ENCODE assay signal across 13 cellular contexts in genomic region chr1:178650950-178651461, GRCh38.
DNase-seq lines count a peak whose midpoint lies in the region; ATAC-seq and TF ChIP-seq lines count a peak whose summit lies in the region.
"Had no signal": no experiment of that assay in that cellular context is flagged by ENCODE, and none has a peak within 500 bp of the region (broad histone marks: within the 10 kb centered on the region; RNA-seq: fewer than 3 reads in every experiment).

No MANE protein-coding gene starts in this region.

- peaks cover 77% of the 10 kb centered on the region for H3K4me1 Mint-ChIP-seq in HFFc6 (ENCODE audit: low read depth)
- no peaks in the 10 kb centered on the region for H3K4me1 Mint-ChIP-seq in activated CD4-positive, alpha-beta T cell treated with anti-CD3 and anti-CD28 coated beads, Interleukin-2, amount 10 ng/mL, durations not matched to agents 24 days and 14 days

- H3K27ac Mint-ChIP-seq in HFFc6 = peak overlapping the region; percentile 96
- H3K27ac Mint-ChIP-seq in activated CD4-positive, alpha-beta T cell treated with anti-CD3 and anti-CD28 coated beads, Interleukin-2, amount 10 ng/mL, durations not matched to agents 24 days and 14 days = no peak overlapping the region

- H3K27me3 Mint-ChIP-seq in HFFc6 (ENCODE audit: insufficient read depth) = no peaks in the 10 kb centered on the region
- H3K27me3 Mint-ChIP-seq in activated CD4-positive, alpha-beta T cell treated with anti-CD3 and anti-CD28 coated beads, Interleukin-2, amount 10 ng/mL, durations not matched to agents 24 days and 14 days = peaks cover 2% of the 10 kb centered on the region

- DNase-seq in HFFc6 (peak; percentile 83), RWPE2 (ENCODE audit: low spot score) (no peak), fibroblast of peridontal ligament (ENCODE audit: extremely low read depth) (peak; percentile 45), renal cortical epithelial cell (ENCODE audit: low read depth) (peak; percentile 29), sigmoid colon (no peak), NCI-H2029 treated with DMSO at 0.1 percent for 48 hours (lab: John Stamatoyannopoulos, UW) (no peak)
- DNase-seq in activated CD4-positive, alpha-beta T cell treated with anti-CD3 and anti-CD28 coated beads, Interleukin-2, amount 10 ng/mL, durations not matched to agents 24 days and 14 days = no peak
- DNase-seq: activated naive CD4-positive, alpha-beta T cell; cortex of kidney; KBM-7; NCI-H2107 had no signal

- H3K27me3 ChIP-seq in RWPE2 (ENCODE audit: insufficient read depth, poor library complexity, severe bottlenecking) = no peaks in the 10 kb centered on the region
- no peaks in the 10 kb centered on the region for H3K27me3 ChIP-seq in sigmoid colon

- H3K27ac ChIP-seq in RWPE2 (ENCODE audit: poor library complexity, severe bottlenecking) = no peak overlapping the region
- H3K27ac ChIP-seq in sigmoid colon = peak overlapping the region in 1 of 4 donors; percentile 21

- H3K4me1 ChIP-seq in RWPE2 (ENCODE audit: insufficient read depth, poor library complexity, severe bottlenecking) = peaks cover 14% of the 10 kb centered on the region
- H3K4me1 ChIP-seq in sigmoid colon = no peaks in the 10 kb centered on the region

- H3K9me3 ChIP-seq in RWPE2 (ENCODE audit: severe bottlenecking) (no peaks in the 10 kb centered on the region), sigmoid colon (no peaks in the 10 kb centered on the region)

- no peak overlapping the region for H3K4me3 ChIP-seq in RWPE2 (ENCODE audit: severe bottlenecking)
- H3K4me3 ChIP-seq in sigmoid colon = no peak overlapping the region
- H3K4me3 ChIP-seq: GM12878 had no signal

- TF ChIP-seq POLR2A in sigmoid colon (IDR thresholded peaks at IDR 0.05) = no peak

- TF ChIP-seq EP300 in sigmoid colon (IDR thresholded peaks at IDR 0.05) = no peak

- ATAC-seq in RWPE2 (ENCODE audit: low read depth) (peak; percentile 37), HG03571 (IDR thresholded peaks at IDR 0.05; ENCODE audit: unreplicated experiment) (no peak)
- ATAC-seq: GM12878 had no signal

- H3K9me3 Mint-ChIP-seq in HFFc6 = no peaks in the 10 kb centered on the region
- no peaks in the 10 kb centered on the region for H3K9me3 Mint-ChIP-seq in activated CD4-positive, alpha-beta T cell treated with anti-CD3 and anti-CD28 coated beads, Interleukin-2, amount 10 ng/mL, durations not matched to agents 24 days and 14 days

- H3K36me3 Mint-ChIP-seq in HFFc6 (ENCODE audit: low read depth) = peaks cover 5% of the 10 kb centered on the region; the same call in 1 of the 2 replicates
- no peaks in the 10 kb centered on the region for H3K36me3 Mint-ChIP-seq in activated CD4-positive, alpha-beta T cell treated with anti-CD3 and anti-CD28 coated beads, Interleukin-2, amount 10 ng/mL, durations not matched to agents 24 days and 14 days (ENCODE audit: low read depth)

- 39 to 54% methylated on average over 4 of the region's 4 CpGs for WGBS in sigmoid colon, 2 donors

- intact Hi-C loops in sigmoid colon (cut with DNase I) = no loop called here
- intact Hi-C loops in activated CD4-positive, alpha-beta T cell treated with anti-CD3 and anti-CD28 coated beads, Interleukin-2, amount 10 ng/mL, durations not matched to agents 24 days and 14 days (cut with micrococcal nuclease) = no loop called here

- no peaks in the 10 kb centered on the region for H3K36me3 ChIP-seq in RWPE2 (ENCODE audit: low read depth)
- no peaks in the 10 kb centered on the region for H3K36me3 ChIP-seq in sigmoid colon

- no peak for TF ChIP-seq CTCF in HFFc6 (IDR thresholded peaks at IDR 0.05)
- TF ChIP-seq CTCF in RWPE2 (IDR thresholded peaks at IDR 0.05; ENCODE audit: poor library complexity, severe bottlenecking) = no peak
- TF ChIP-seq CTCF in sigmoid colon (IDR thresholded peaks at IDR 0.05) = no peak

- peak overlapping the region; percentile 38 for H3K4me3 Mint-ChIP-seq in HFFc6
- no peak overlapping the region for H3K4me3 Mint-ChIP-seq in activated CD4-positive, alpha-beta T cell treated with anti-CD3 and anti-CD28 coated beads, Interleukin-2, amount 10 ng/mL, durations not matched to agents 24 days and 14 days

Comparison
In these comparisons a context has a peak if more than half of its experiments do, and no peak if none do; other contexts are left out.
1. DNase-seq: peak in HFFc6 (single experiment), fibroblast of peridontal ligament (single experiment) and renal cortical epithelial cell (single experiment); none in RWPE2 (single experiment), sigmoid colon (single experiment), activated CD4-positive, alpha-beta T cell treated with anti-CD3 and anti-CD28 coated beads, Interleukin-2, amount 10 ng/mL, durations not matched to agents 24 days and 14 days (single experiment) and NCI-H2029 treated with DMSO at 0.1 percent for 48 hours (single experiment).